ENCODE assay signal across 11 cellular contexts in genomic region chr9:95409650-95410426, GRCh38.
DNase-seq lines count a peak whose midpoint lies in the region; ATAC-seq, FAIRE-seq and TF ChIP-seq lines count a peak whose summit lies in the region.
"Had no signal": no experiment of that assay in that cellular context is flagged by ENCODE, and none has a peak within 500 bp of the region (broad histone marks: within the 10 kb centered on the region; RNA-seq: fewer than 3 reads in every experiment).

No MANE protein-coding gene starts in this region.

- no peaks in the 10 kb centered on the region for H3K9me3 ChIP-seq in endodermal cell (ENCODE audit: control insufficient read depth, low read length)
- H3K9me3 ChIP-seq: neutrophil had no signal

- H3K4me1 Mint-ChIP-seq in endodermal cell: peaks cover 6% of the 10 kb centered on the region
- H3K4me1 Mint-ChIP-seq: stimulated activated memory B cell treated with anti-CD40 and anti-IgM and Interleukin-4, amounts not matched to agents 10 μg/mL and 1 μg/mL and 100 μg/mL, for 72 hours had no signal

- ATAC-seq in omental fat pad (ENCODE audit: low FRiP score) (peak; percentile 58), HG02852 (IDR thresholded peaks at IDR 0.05; ENCODE audit: unreplicated experiment) (no peak), HG03196 (IDR thresholded peaks at IDR 0.05; ENCODE audit: unreplicated experiment) (no peak), HG03521 (IDR thresholded peaks at IDR 0.05; ENCODE audit: unreplicated experiment) (no peak)
- ATAC-seq: stimulated activated memory B cell treated with anti-CD40 and anti-IgM and Interleukin-4, amounts not matched to agents 10 μg/mL and 1 μg/mL and 100 μg/mL, for 72 hours had no signal

- no peaks in the 10 kb centered on the region for H3K27me3 ChIP-seq in endodermal cell (ENCODE audit: control insufficient read depth, insufficient read depth, low read length, poor library complexity, severe bottlenecking)
- H3K27me3 ChIP-seq: neutrophil had no signal

- no peak overlapping the region for H3K4me3 ChIP-seq in endodermal cell (ENCODE audit: low read length)
- H3K4me3 ChIP-seq: dorsolateral prefrontal cortex had no signal

- peaks cover 3% of the 10 kb centered on the region for H3K27me3 Mint-ChIP-seq in endodermal cell (ENCODE audit: insufficient read depth)

- H3K36me3 Mint-ChIP-seq in endodermal cell (ENCODE audit: low read depth): no peaks in the 10 kb centered on the region
- H3K36me3 Mint-ChIP-seq: stimulated activated memory B cell treated with anti-CD40 and anti-IgM and Interleukin-4, amounts not matched to agents 10 μg/mL and 1 μg/mL and 100 μg/mL, for 72 hours had no signal

- no peak for TF ChIP-seq POLR2A in GM12892 (IDR thresholded peaks at IDR 0.05; ENCODE audit: low read depth, low read length)

- TF ChIP-seq CTCF in endodermal cell (conservative IDR thresholded peaks at IDR 0.05) (no peak), omental fat pad (IDR thresholded peaks at IDR 0.05) (no peak)

- peak overlapping the region; percentile 50 for H3K27ac ChIP-seq in endodermal cell (ENCODE audit: low read depth, low read length)
- H3K27ac ChIP-seq: dorsolateral prefrontal cortex, neutrophil had no signal

- no peaks in the 10 kb centered on the region for H3K36me3 ChIP-seq in endodermal cell (ENCODE audit: control insufficient read depth, insufficient read depth, low read length)
- H3K36me3 ChIP-seq: neutrophil had no signal

- H3K4me3 Mint-ChIP-seq in endodermal cell: no peak overlapping the region
- H3K4me3 Mint-ChIP-seq: stimulated activated memory B cell treated with anti-CD40 and anti-IgM and Interleukin-4, amounts not matched to agents 10 μg/mL and 1 μg/mL and 100 μg/mL, for 72 hours had no signal

- WGBS in endodermal cell (ENCODE audit: insufficient coverage in 1 of 2, insufficient read length in 1 of 2), 2 experiments: 89 to 90% methylated on average over 2 to 6 of the region's 6 CpGs

- no peak overlapping the region for H3K27ac Mint-ChIP-seq in endodermal cell
- H3K27ac Mint-ChIP-seq: stimulated activated memory B cell treated with anti-CD40 and anti-IgM and Interleukin-4, amounts not matched to agents 10 μg/mL and 1 μg/mL and 100 μg/mL, for 72 hours had no signal

- no peak overlapping the region for H3K9ac ChIP-seq in endodermal cell (ENCODE audit: extremely low read depth, low read length, poor library complexity, severe bottlenecking)

- DNase-seq in GM04504 (ENCODE audit: low read depth) (peak; percentile 56), NCI-H460 (ENCODE audit: extremely low read depth, low read depth) (peak; percentile 39), endodermal cell (no peak), omental fat pad (ENCODE audit: low spot score) (no peak), GM12892 (ENCODE audit: insufficient read length) (no peak)
- DNase-seq: dorsolateral prefrontal cortex had no signal

- H3K9me3 Mint-ChIP-seq in endodermal cell: no peaks in the 10 kb centered on the region

- FAIRE-seq in GM12892 (lab: Jason Lieb, UNC): no peak

- H3K4me1 ChIP-seq in endodermal cell (ENCODE audit: control insufficient read depth, insufficient read depth, low read length): no peaks in the 10 kb centered on the region

Comparison
In these comparisons a context has a peak if more than half of its experiments do, and no peak if none do; other contexts are left out.
1. DNase-seq: peak in GM04504 (single experiment) and NCI-H460 (single experiment); none in endodermal cell (single experiment), omental fat pad (single experiment) and GM12892 (single experiment).